16 cellular contexts compared by ENCODE assay signal in the genomic region with DNA sequence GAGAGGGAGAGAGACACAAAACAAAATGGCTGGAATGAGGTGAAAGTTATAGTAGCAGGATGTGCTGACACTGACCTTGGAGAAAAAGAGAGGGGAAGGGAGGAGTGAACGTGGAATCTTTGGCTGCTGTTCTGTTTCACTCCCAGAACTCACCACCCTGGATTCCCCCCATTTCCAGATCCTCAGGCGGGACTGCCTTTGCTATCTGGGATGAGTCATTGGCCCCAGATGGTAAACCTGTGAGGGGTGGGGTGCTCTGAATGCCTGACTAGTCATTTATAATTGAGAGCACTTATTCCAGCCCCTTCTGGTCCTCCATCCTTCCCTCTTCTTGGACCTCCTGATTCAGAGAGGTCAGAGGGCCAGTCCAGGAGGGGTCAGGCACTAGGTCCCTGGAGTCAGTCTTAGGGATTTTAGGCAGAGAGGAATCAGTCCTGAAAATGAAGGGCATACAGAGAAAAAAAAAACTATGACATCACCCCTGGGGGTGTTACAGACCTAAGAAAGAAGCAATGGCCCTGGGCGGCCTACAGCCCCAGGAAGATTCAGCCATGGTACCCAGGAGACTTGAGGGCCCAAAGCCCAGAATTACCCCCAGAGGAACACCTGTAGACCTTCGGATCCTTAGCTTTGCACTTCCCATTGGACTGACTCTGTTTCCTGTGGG. TPM values are rescaled to one million over a fixed set of nuclear protein-coding genes. Genes with fewer than 3 reads are reported as not detected.
A peak's percentile ranks its signal among the peaks of the same experiment; 100 is the strongest.
DNase-seq lines count a peak whose midpoint lies in the region; ATAC-seq and TF ChIP-seq lines count a peak whose summit lies in the region.
"Had no signal": no experiment of that assay in that cellular context is flagged by ENCODE, and none has a peak within 500 bp of the region (broad histone marks: within the 10 kb centered on the region; RNA-seq: fewer than 3 reads in every experiment).

No MANE protein-coding gene starts in this region.

- H2AK5ac ChIP-seq in mesendoderm (ENCODE audit: low read length), result no peak overlapping the region

- H3K79me2 ChIP-seq in mesendoderm (ENCODE audit: control insufficient read depth, insufficient read depth, low read length), result no peaks in the 10 kb centered on the region

- no peak overlapping the region for H3K4ac ChIP-seq in mesendoderm (ENCODE audit: low read depth, low read length)

- no peak overlapping the region for H4K8ac ChIP-seq in mesendoderm (ENCODE audit: low read depth, low read length)

- no peak overlapping the region for H4K5ac ChIP-seq in mesendoderm (ENCODE audit: low read length)

- in situ Hi-C loops in brain microvascular endothelial cell (cut with HindIII; ENCODE audit: low pct_ligation_motif_present, low sequenced_read_pairs), result no loop called here

- no peaks in the 10 kb centered on the region for H3K79me1 ChIP-seq in mesendoderm (ENCODE audit: low read length)

- H3K27ac ChIP-seq in brain microvascular endothelial cell, result no peak overlapping the region
- H3K27ac ChIP-seq in mesendoderm (ENCODE audit: low read depth, low read length), result no peak overlapping the region
- H3K27ac ChIP-seq: colonic mucosa, skin epidermis had no signal

- ATAC-seq in left lobe of liver, result no peak
- ATAC-seq: naive thymus-derived CD8-positive, alpha-beta T cell had no signal

- H3K18ac ChIP-seq in mesendoderm (ENCODE audit: low read length), result no peak overlapping the region

- H3K4me3 ChIP-seq in brain microvascular endothelial cell (ENCODE audit: low read depth, low read length), result no peak overlapping the region
- H3K4me3 ChIP-seq in mesendoderm (ENCODE audit: low read length), result no peak overlapping the region
- H3K4me3 ChIP-seq: colonic mucosa, skin epidermis had no signal

- no peak overlapping the region for H3K56ac ChIP-seq in mesendoderm (ENCODE audit: low read length)

- H2BK15ac ChIP-seq in mesendoderm (replicated peaks; ENCODE audit: low read depth), result no peak overlapping the region

- WGBS in mesendoderm (ENCODE audit: extremely low coverage, insufficient coverage, low lambda C conversion rate), result no CpG with 5 or more reads among the region's 4 CpGs

- H2BK5ac ChIP-seq in mesendoderm (ENCODE audit: low read length), result no peak overlapping the region

- no peak overlapping the region for H3K9ac ChIP-seq in mesendoderm (ENCODE audit: low read length)

- H3K27me3 ChIP-seq in brain microvascular endothelial cell (replicated peaks) (no peaks in the 10 kb centered on the region), mesendoderm (ENCODE audit: insufficient read depth, low read length, poor library complexity) (no peaks in the 10 kb centered on the region)
- H3K27me3 ChIP-seq: colonic mucosa had no signal

- DNase-seq in ELF-1 (ENCODE audit: low read depth, low spot score), result peak; percentile 32
- DNase-seq in M059J (ENCODE audit: low read depth), result peak; percentile 72
- peak; percentile 14 for DNase-seq in brain microvascular endothelial cell
- DNase-seq in mesendoderm, result peak; percentile 35
- no peak for DNase-seq in NCI-H82 treated with DMSO at 0.1 percent for 48 hours (lab: John Stamatoyannopoulos, UW; ENCODE audit: unreplicated experiment)
- DNase-seq in left lobe of liver (ENCODE audit: low spot score), result no peak
- DNase-seq in 8988T, result no peak
- no peak for DNase-seq in stimulated activated CD4-positive, alpha-beta T cell treated with anti-CD3 and anti-CD28 coated beads, Interleukin-4, amount 100 ng/mL, for 1 hour
- DNase-seq: activated CD8-positive, alpha-beta memory T cell treated with anti-CD3 and anti-CD28 coated beads, Interleukin-2, amount 50 U/mL, for 4 hours; CD4-positive, CD25-positive, alpha-beta regulatory T cell; colonic mucosa; kidney; naive thymus-derived CD8-positive, alpha-beta T cell; NCI-H345 had no signal

- no peak overlapping the region for H3K23ac ChIP-seq in mesendoderm (ENCODE audit: low read length)

- TF ChIP-seq CTCF in brain microvascular endothelial cell (IDR thresholded peaks at IDR 0.05; ENCODE audit: low read depth, low read length, missing control alignments), result no peak

- H2BK120ac ChIP-seq in mesendoderm (ENCODE audit: low read depth, low read length), result no peak overlapping the region

- no peaks in the 10 kb centered on the region for H3K36me3 ChIP-seq in brain microvascular endothelial cell (replicated peaks)
- no peaks in the 10 kb centered on the region for H3K36me3 ChIP-seq in mesendoderm (ENCODE audit: control insufficient read depth, insufficient read depth, low read length)
- H3K36me3 ChIP-seq: colonic mucosa had no signal

- H3K4me1 ChIP-seq in mesendoderm (ENCODE audit: control insufficient read depth, low read depth, low read length), result no peaks in the 10 kb centered on the region
- H3K4me1 ChIP-seq: colonic mucosa had no signal

- no peak overlapping the region for H3K4me2 ChIP-seq in mesendoderm (ENCODE audit: low read length)

RNA-seq across cellular contexts. Expression of gene ZG16, which starts 2.2 kb away (rescaled TPM):
- not detected in 2 replicates for total RNA-seq in M059J (2014; rRNA removed; shearing (Covaris generic))
- 0.01 TPM for polyA plus RNA-seq in mesendoderm (2013, experiment 1 of 2)
- polyA plus RNA-seq in mesendoderm (2013, experiment 2 of 2), result not detected
- total RNA-seq in left lobe of liver, result 1.3 TPM
- total RNA-seq: CD4-positive, CD25-positive, alpha-beta regulatory T cell; kidney; naive thymus-derived CD8-positive, alpha-beta T cell; temporal lobe had no signal
- polyA plus RNA-seq: CD4-positive, CD25-positive, alpha-beta regulatory T cell; naive thymus-derived CD8-positive, alpha-beta T cell had no signal

RNA-seq across cellular contexts. Expression of gene KIF22, which starts 14.7 kb away (rescaled TPM):
- total RNA-seq in M059J (2014; rRNA removed; shearing (Covaris generic)), result 68.6 and 79.0 TPM in 2 replicates
- polyA plus RNA-seq in mesendoderm (2013, experiment 1 of 2), result 74.0 TPM
- 75.7 TPM for polyA plus RNA-seq in mesendoderm (2013, experiment 2 of 2)
- total RNA-seq in left lobe of liver, result 27.2 TPM

RNA-seq across cellular contexts. Expression of gene C16orf54, which starts 30.1 kb away (rescaled TPM):
- 0.54 and 0.84 TPM in 2 replicates for total RNA-seq in M059J (2014; rRNA removed; shearing (Covaris generic))
- polyA plus RNA-seq in mesendoderm (2013, experiment 1 of 2), result not detected
- polyA plus RNA-seq in mesendoderm (2013, experiment 2 of 2), result not detected
- 0.53 TPM for total RNA-seq in left lobe of liver
- total RNA-seq: temporal lobe had no signal

RNA-seq across cellular contexts. Expression of gene MAZ, which starts 30.5 kb away (rescaled TPM):
- total RNA-seq in M059J (2014; rRNA removed; shearing (Covaris generic)), result 127 and 223 TPM in 2 replicates
- 156 TPM for polyA plus RNA-seq in mesendoderm (2013, experiment 1 of 2)
- polyA plus RNA-seq in mesendoderm (2013, experiment 2 of 2), result 158 TPM
- 101 TPM for total RNA-seq in left lobe of liver

RNA-seq across cellular contexts. Expression of gene PRRT2, which starts 36.1 kb away (rescaled TPM):
- total RNA-seq in M059J (2014; rRNA removed; shearing (Covaris generic)), result 0.20 and 0.94 TPM in 2 replicates
- 2.4 TPM for polyA plus RNA-seq in mesendoderm (2013, experiment 1 of 2)
- polyA plus RNA-seq in mesendoderm (2013, experiment 2 of 2), result 2.5 TPM
- total RNA-seq in left lobe of liver, result 0.33 TPM

Comparison
In these comparisons a context has a peak if more than half of its experiments do, and no peak if none do; other contexts are left out.
1. DNase-seq: peak in ELF-1 (single experiment), M059J (single experiment), brain microvascular endothelial cell (single experiment) and mesendoderm (single experiment); none in NCI-H82 treated with DMSO at 0.1 percent for 48 hours (single experiment), left lobe of liver (single experiment), 8988T (single experiment) and stimulated activated CD4-positive, alpha-beta T cell treated with anti-CD3 and anti-CD28 coated beads, Interleukin-4, amount 100 ng/mL, for 1 hour (single experiment).